Comparison of ENCODE assay signal across 11 cellular contexts in genomic region chr3:183490653-183491052, GRCh38.
DNase-seq lines count a peak whose midpoint lies in the region; ATAC-seq and TF ChIP-seq lines count a peak whose summit lies in the region.
"Had no signal": no experiment of that assay in that cellular context is flagged by ENCODE, and none has a peak within 500 bp of the region (broad histone marks: within the 10 kb centered on the region; RNA-seq: fewer than 3 reads in every experiment).

No MANE protein-coding gene starts in this region.

- H3K27me3 Mint-ChIP-seq in activated CD4-positive, alpha-beta T cell treated with anti-CD3 and anti-CD28 coated beads, Interleukin-2, amount 10 ng/mL, durations not matched to agents 7 days and 5 days = no peaks in the 10 kb centered on the region
- H3K27me3 Mint-ChIP-seq: memory B cell had no signal

- H3K9me2 ChIP-seq in Karpas-422 (replicated peaks; ENCODE audit: insufficient read depth, low read length) = no peaks in the 10 kb centered on the region

- peak overlapping the region; percentile 60 for H3K27ac Mint-ChIP-seq in activated CD4-positive, alpha-beta T cell treated with anti-CD3 and anti-CD28 coated beads, Interleukin-2, amount 10 ng/mL, durations not matched to agents 7 days and 5 days

- TF ChIP-seq CTCF in epithelial cell of esophagus (IDR thresholded peaks at IDR 0.05; ENCODE audit: insufficient read depth, low read depth, low read length, missing control alignments) = no peak

- H3K79me2 ChIP-seq in Karpas-422 (ENCODE audit: low read length) = no peaks in the 10 kb centered on the region

- peaks cover 46% of the 10 kb centered on the region for H3K36me3 Mint-ChIP-seq in activated CD4-positive, alpha-beta T cell treated with anti-CD3 and anti-CD28 coated beads, Interleukin-2, amount 10 ng/mL, durations not matched to agents 7 days and 5 days (ENCODE audit: low read depth)

- H3K36me3 ChIP-seq in Karpas-422 (ENCODE audit: insufficient read depth, low read length) = 0 out of 2 replicates have a peak, but pooled peaks cover 3% of the 10 kb centered on the region
- H3K36me3 ChIP-seq: vagina had no signal

- H3K4me3 ChIP-seq in epithelial cell of esophagus (ENCODE audit: low read length) = no peak overlapping the region
- H3K4me3 ChIP-seq in Karpas-422 (ENCODE audit: low read length) = no peak overlapping the region
- H3K4me3 ChIP-seq: vagina had no signal

- no peak overlapping the region for H3K9ac ChIP-seq in Karpas-422 (ENCODE audit: low read length)

- no peaks in the 10 kb centered on the region for H3K9me3 ChIP-seq in Karpas-422 (ENCODE audit: low read length)
- H3K9me3 ChIP-seq: vagina had no signal

- H3K4me2 ChIP-seq in Karpas-422 (ENCODE audit: low read depth, low read length, poor library complexity, severe bottlenecking) = no peak overlapping the region

- no peaks in the 10 kb centered on the region for H4K20me1 ChIP-seq in Karpas-422 (ENCODE audit: insufficient read depth, low read depth, low read length)

- H3K4me3 Mint-ChIP-seq in activated CD4-positive, alpha-beta T cell treated with anti-CD3 and anti-CD28 coated beads, Interleukin-2, amount 10 ng/mL, durations not matched to agents 7 days and 5 days = no peak overlapping the region
- H3K4me3 Mint-ChIP-seq: memory B cell had no signal

- CTCF ChIA-PET in activated CD4-positive, alpha-beta T cell treated with anti-CD3 and anti-CD28 coated beads, Interleukin-2, amount 10 ng/mL, durations not matched to agents 7 days and 5 days (lab: Charles Lee) = interaction anchor here (0.6 to 1.3 kb wide), 3 partner anchors 8 to 443 kb away, joined by 3 read pairs; no protein-coding TSS in a partner anchor

- DNase-seq in activated CD4-positive, alpha-beta T cell treated with anti-CD3 and anti-CD28 coated beads, Interleukin-2, amount 10 ng/mL, durations not matched to agents 7 days and 5 days = peak; percentile 45
- no peak for DNase-seq in activated CD4-positive, alpha-beta T cell treated with anti-CD3 and anti-CD28 coated beads, Interleukin-2, amount 50 U/mL, for 4 hours
- DNase-seq in NCI-H2171 treated with DMSO at 0.1 percent for 48 hours (lab: John Stamatoyannopoulos, UW) = peak; percentile 58
- peak; percentile 98 for DNase-seq in epithelial cell of esophagus (ENCODE audit: low read depth)
- peak; percentile 18 for DNase-seq in stimulated activated CD8-positive, alpha-beta memory T cell treated with anti-CD3 and anti-CD28 coated beads, Interleukin-4, amount 100 ng/mL, for 48 hours
- no peak for DNase-seq in Karpas-422
- no peak for DNase-seq in Kasumi-1 (lab: John Stamatoyannopoulos, UW)
- DNase-seq: NCI-H524 had no signal

- POLR2A ChIA-PET in activated CD4-positive, alpha-beta T cell treated with anti-CD3 and anti-CD28 coated beads, Interleukin-2, amount 10 ng/mL, durations not matched to agents 7 days and 5 days (lab: Charles Lee) = no interaction called here

- peaks cover 18% of the 10 kb centered on the region for H3K4me1 ChIP-seq in Karpas-422 (ENCODE audit: low read length)
- H3K4me1 ChIP-seq: vagina had no signal

- H3K27ac ChIP-seq in Karpas-422 (ENCODE audit: low read length) = no peak overlapping the region
- H3K27ac ChIP-seq: vagina had no signal

- ATAC-seq in GM21515 (IDR thresholded peaks at IDR 0.05; ENCODE audit: unreplicated experiment) = no peak

- no peaks in the 10 kb centered on the region for H3K9me3 Mint-ChIP-seq in activated CD4-positive, alpha-beta T cell treated with anti-CD3 and anti-CD28 coated beads, Interleukin-2, amount 10 ng/mL, durations not matched to agents 7 days and 5 days
- H3K9me3 Mint-ChIP-seq: memory B cell had no signal

- no peak overlapping the region for H2AFZ ChIP-seq in Karpas-422 (ENCODE audit: low read length)

- H3K27me3 ChIP-seq in Karpas-422 (ENCODE audit: low read length) = no peaks in the 10 kb centered on the region
- H3K27me3 ChIP-seq: vagina had no signal

- H3K4me1 Mint-ChIP-seq in activated CD4-positive, alpha-beta T cell treated with anti-CD3 and anti-CD28 coated beads, Interleukin-2, amount 10 ng/mL, durations not matched to agents 7 days and 5 days = peaks cover 21% of the 10 kb centered on the region

Comparison
In these comparisons a context has a peak if more than half of its experiments do, and no peak if none do; other contexts are left out.
1. DNase-seq: peak in activated CD4-positive, alpha-beta T cell treated with anti-CD3 and anti-CD28 coated beads, Interleukin-2, amount 10 ng/mL, durations not matched to agents 7 days and 5 days (single experiment), NCI-H2171 treated with DMSO at 0.1 percent for 48 hours (single experiment), epithelial cell of esophagus (single experiment) and stimulated activated CD8-positive, alpha-beta memory T cell treated with anti-CD3 and anti-CD28 coated beads, Interleukin-4, amount 100 ng/mL, for 48 hours (single experiment); none in activated CD4-positive, alpha-beta T cell treated with anti-CD3 and anti-CD28 coated beads, Interleukin-2, amount 50 U/mL, for 4 hours (0 of 2), Karpas-422 (single experiment) and Kasumi-1 (0 of 2).